19 cellular contexts compared by ENCODE assay signal in the genomic region with DNA sequence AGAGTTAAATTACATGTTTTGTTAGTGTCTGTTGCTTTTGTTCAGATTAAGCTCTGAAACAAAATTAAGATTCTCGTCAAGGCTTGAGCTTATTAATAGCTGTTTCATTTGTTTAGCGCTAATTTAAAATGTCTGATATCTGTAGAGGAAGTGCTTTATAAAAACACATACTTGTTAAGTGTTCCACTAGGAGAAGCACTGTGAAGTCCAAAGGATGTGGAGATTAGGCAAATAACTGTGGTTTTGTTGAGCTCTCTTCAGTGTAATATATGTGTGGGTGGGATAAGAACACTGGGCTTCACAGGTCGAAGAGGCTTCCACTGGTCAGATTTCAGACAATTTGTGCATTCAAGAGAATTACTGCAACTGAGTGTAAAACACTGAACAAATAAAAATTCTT.
DNase-seq lines count a peak whose midpoint lies in the region; ATAC-seq and TF ChIP-seq lines count a peak whose summit lies in the region.
"Had no signal": no experiment of that assay in that cellular context is flagged by ENCODE, and none has a peak within 500 bp of the region (broad histone marks: within the 10 kb centered on the region; RNA-seq: fewer than 3 reads in every experiment).

No MANE protein-coding gene starts in this region.

- no peaks in the 10 kb centered on the region for H3K36me3 Mint-ChIP-seq in glutamatergic neuron (ENCODE audit: unreplicated experiment)
- no peaks in the 10 kb centered on the region for H3K36me3 Mint-ChIP-seq in CD4-positive, alpha-beta T cell (ENCODE audit: low read depth)

- peaks cover 1% of the 10 kb centered on the region for H3K27me3 Mint-ChIP-seq in glutamatergic neuron (ENCODE audit: unreplicated experiment)
- peaks cover 7% of the 10 kb centered on the region for H3K27me3 Mint-ChIP-seq in CD4-positive, alpha-beta T cell

- H3K27ac ChIP-seq in CD4-positive, alpha-beta T cell (ENCODE audit: low read depth, low read length) = no peak overlapping the region
- H3K27ac ChIP-seq: lower lobe of right lung, parathyroid adenoma, skin epidermis, tibial nerve had no signal

- H3K4me1 Mint-ChIP-seq in glutamatergic neuron (ENCODE audit: low read depth, unreplicated experiment) = peaks cover 54% of the 10 kb centered on the region
- H3K4me1 Mint-ChIP-seq in CD4-positive, alpha-beta T cell (ENCODE audit: low read depth) = no peaks in the 10 kb centered on the region

- peak; percentile 10 for DNase-seq in RPMI7951 (ENCODE audit: low read depth)
- no peak for DNase-seq in glutamatergic neuron
- no peak for DNase-seq in NCI-H1048 (lab: John Stamatoyannopoulos, UW)
- DNase-seq in CD4-positive, alpha-beta T cell = no peak
- DNase-seq in NCI-H2107 treated with DMSO at 0.1 percent for 48 hours (lab: John Stamatoyannopoulos, UW; ENCODE audit: unreplicated experiment) = no peak
- DNase-seq: activated CD4-positive, alpha-beta T cell treated with anti-CD3 and anti-CD28 coated beads, Interleukin-2, amount 50 U/mL, for 48 hours; activated naive CD4-positive, alpha-beta T cell treated with anti-CD3 and anti-CD28 coated beads, Interleukin-2, amount 50 U/mL, for 16 hours; activated T-cell treated with anti-CD3 and anti-CD28 coated beads, Interleukin-2, amount 50 U/mL, for 24 hours; erythroblast; HCEC 1CT; IMR-90; lower lobe of right lung; NCI-H1930; NCI-H524 had no signal

- no peak for TF ChIP-seq CTCF in glutamatergic neuron (IDR thresholded peaks at IDR 0.05; ENCODE audit: partially characterized antibody, unreplicated experiment)
- TF ChIP-seq CTCF in CD4-positive, alpha-beta T cell (IDR thresholded peaks at IDR 0.05) = no peak

- no peaks in the 10 kb centered on the region for H3K27me3 ChIP-seq in CD4-positive, alpha-beta T cell (ENCODE audit: control insufficient read depth, insufficient read depth, low read length)
- H3K27me3 ChIP-seq: tibial nerve had no signal

- ATAC-seq in HG02610 (IDR thresholded peaks at IDR 0.05; ENCODE audit: unreplicated experiment) (peak; percentile 36), HG03039 (IDR thresholded peaks at IDR 0.05; ENCODE audit: unreplicated experiment) (no peak)
- no peak for ATAC-seq in CD4-positive, alpha-beta T cell (ENCODE audit: poor library complexity)

- H3K27ac Mint-ChIP-seq in glutamatergic neuron (ENCODE audit: unreplicated experiment) = no peak overlapping the region
- H3K27ac Mint-ChIP-seq in CD4-positive, alpha-beta T cell = no peak overlapping the region
- H3K27ac Mint-ChIP-seq: activated T-cell treated with anti-CD3 and anti-CD28 coated beads, Interleukin-2, amount 50 U/mL, for 24 hours had no signal

- peaks cover 6% of the 10 kb centered on the region for H3K9me3 Mint-ChIP-seq in glutamatergic neuron (ENCODE audit: unreplicated experiment)
- no peaks in the 10 kb centered on the region for H3K9me3 Mint-ChIP-seq in CD4-positive, alpha-beta T cell
- H3K9me3 Mint-ChIP-seq: activated T-cell treated with anti-CD3 and anti-CD28 coated beads, Interleukin-2, amount 50 U/mL, for 24 hours had no signal

- POLR2A ChIA-PET in CD4-positive, alpha-beta T cell (lab: Charles Lee) = no interaction called here

- H3K4me3 Mint-ChIP-seq in glutamatergic neuron (ENCODE audit: unreplicated experiment) = peak overlapping the region; percentile 9
- no peak overlapping the region for H3K4me3 Mint-ChIP-seq in CD4-positive, alpha-beta T cell
- H3K4me3 Mint-ChIP-seq: activated T-cell treated with anti-CD3 and anti-CD28 coated beads, Interleukin-2, amount 50 U/mL, for 24 hours had no signal

- CTCF ChIA-PET in CD4-positive, alpha-beta T cell (lab: Charles Lee) = no interaction called here

- intact Hi-C loops in CD4-positive, alpha-beta T cell (cut with DNase I, micrococcal nuclease) = no loop called here

- no peaks in the 10 kb centered on the region for H3K9me3 ChIP-seq in CD4-positive, alpha-beta T cell (ENCODE audit: control insufficient read depth, low read length)
- H3K9me3 ChIP-seq: lower lobe of right lung, tibial nerve had no signal
